Comparison of ENCODE assay signal across 8 cellular contexts in genomic region chr3:174439621-174440349, GRCh38.
DNase-seq lines count a peak whose midpoint lies in the region; ATAC-seq and TF ChIP-seq lines count a peak whose summit lies in the region.

No MANE protein-coding gene starts in this region.

- POLR2A ChIA-PET in MCF 10A (lab: Yijun Ruan, JAX) = interaction anchor here (0.6 to 2.6 kb wide), 10 partner anchors 8 to 1273 kb away, joined by 3 to 26 read pairs (median 4); no protein-coding TSS in a partner anchor

- no peak for TF ChIP-seq CTCF in MCF 10A (IDR thresholded peaks at IDR 0.05; ENCODE audit: unreplicated experiment)
- no peak for TF ChIP-seq CTCF in kidney epithelial cell (IDR thresholded peaks at IDR 0.05; ENCODE audit: insufficient read depth, low read length, poor library complexity, severe bottlenecking)

- H3K4me1 Mint-ChIP-seq in MCF 10A (ENCODE audit: insufficient read depth, unreplicated experiment) = peaks cover 10% of the 10 kb centered on the region
- H3K4me1 Mint-ChIP-seq in stimulated activated naive B cell treated with anti-CD40 and anti-IgM and Interleukin-4, amounts not matched to agents 10 μg/mL and 1 μg/mL and 100 μg/mL, for 72 hours = peaks cover 8 to 14% of the 10 kb centered on the region in 2 donors

- H3K36me3 ChIP-seq in kidney epithelial cell (ENCODE audit: control insufficient read depth, insufficient read depth, low read length) = no peaks in the 10 kb centered on the region

- no TSS peak for BruUV-seq in MCF 10A (replicated peaks; lab: Mats Ljungman, UMichigan)

- H3K27me3 Mint-ChIP-seq in MCF 10A (ENCODE audit: insufficient read depth, unreplicated experiment) = no peaks in the 10 kb centered on the region
- peaks cover 15 to 18% of the 10 kb centered on the region in 2 donors for H3K27me3 Mint-ChIP-seq in stimulated activated naive B cell treated with anti-CD40 and anti-IgM and Interleukin-4, amounts not matched to agents 10 μg/mL and 1 μg/mL and 100 μg/mL, for 72 hours

- no peak overlapping the region for H3K4me3 Mint-ChIP-seq in MCF 10A (ENCODE audit: unreplicated experiment)
- peak overlapping the region; percentile 6 to 57 for H3K4me3 Mint-ChIP-seq in stimulated activated naive B cell treated with anti-CD40 and anti-IgM and Interleukin-4, amounts not matched to agents 10 μg/mL and 1 μg/mL and 100 μg/mL, for 72 hours

- H3K4me3 ChIP-seq in kidney epithelial cell (ENCODE audit: low read depth, low read length) = peak overlapping the region; percentile 75

- intact Hi-C loops in MCF 10A (cut with micrococcal nuclease) = loop anchor here (2.0 to 5.0 kb wide), 2 partner anchors 511 to 708 kb away; no protein-coding TSS in a partner anchor

- no peaks in the 10 kb centered on the region for H3K9me3 Mint-ChIP-seq in MCF 10A (ENCODE audit: unreplicated experiment)
- H3K9me3 Mint-ChIP-seq in stimulated activated naive B cell treated with anti-CD40 and anti-IgM and Interleukin-4, amounts not matched to agents 10 μg/mL and 1 μg/mL and 100 μg/mL, for 72 hours = no peaks in the 10 kb centered on the region

- ATAC-seq in stimulated activated naive B cell treated with anti-CD40 and anti-IgM and Interleukin-4, amounts not matched to agents 10 μg/mL and 1 μg/mL and 100 μg/mL, for 72 hours (replicated peaks) = no peak

- no peaks in the 10 kb centered on the region for H3K36me3 Mint-ChIP-seq in MCF 10A (ENCODE audit: insufficient read depth, unreplicated experiment)
- no peaks in the 10 kb centered on the region for H3K36me3 Mint-ChIP-seq in stimulated activated naive B cell treated with anti-CD40 and anti-IgM and Interleukin-4, amounts not matched to agents 10 μg/mL and 1 μg/mL and 100 μg/mL, for 72 hours

- peak; percentile 44 for DNase-seq in GF-D8 (lab: John Stamatoyannopoulos, UW)
- peak; percentile 75 to 94 for DNase-seq in NCI-H446 (lab: John Stamatoyannopoulos, UW)
- DNase-seq in MCF 10A (ENCODE audit: unreplicated experiment) = peak; percentile 91
- peak; percentile 75 for DNase-seq in kidney epithelial cell (ENCODE audit: low read depth)
- no peak for DNase-seq in stimulated activated naive B cell treated with anti-CD40 and anti-IgM and Interleukin-4, amounts not matched to agents 10 μg/mL and 1 μg/mL and 100 μg/mL, for 72 hours
- DNase-seq in stimulated activated CD4-positive, alpha-beta T cell treated with anti-CD3 and anti-CD28 coated beads, Interleukin-2, amount 100 ng/mL, for 48 hours = no peak
- DNase-seq in stimulated activated naive CD4-positive, alpha-beta T cell (lab: John Stamatoyannopoulos, UW) = no peak
- DNase-seq in stimulated activated CD4-positive, alpha-beta T cell treated with anti-CD3 and anti-CD28 coated beads, Interleukin-12 subunit alpha, Interleukin-12 subunit beta, amount 100 ng/mL, for 4 hours = no peak

- H3K27me3 ChIP-seq in kidney epithelial cell (ENCODE audit: control insufficient read depth, insufficient read depth, low read length) = no peaks in the 10 kb centered on the region

- H3K27ac Mint-ChIP-seq in MCF 10A (ENCODE audit: low read depth, unreplicated experiment) = no peak overlapping the region
- H3K27ac Mint-ChIP-seq in stimulated activated naive B cell treated with anti-CD40 and anti-IgM and Interleukin-4, amounts not matched to agents 10 μg/mL and 1 μg/mL and 100 μg/mL, for 72 hours = no peak overlapping the region

- CTCF ChIA-PET in MCF 10A (lab: Yijun Ruan, JAX) = interaction anchor here (0.6 to 1.3 kb wide), 3 partner anchors 84 to 544 kb away, joined by 3 to 5 read pairs (median 4); no protein-coding TSS in a partner anchor

Comparison
In these comparisons a context has a peak if more than half of its experiments do, and no peak if none do; other contexts are left out.
1. DNase-seq: peak in GF-D8 (single experiment), NCI-H446 (2 of 2), MCF 10A (single experiment) and kidney epithelial cell (single experiment); none in stimulated activated naive B cell treated with anti-CD40 and anti-IgM and Interleukin-4, amounts not matched to agents 10 μg/mL and 1 μg/mL and 100 μg/mL, for 72 hours (single experiment), stimulated activated CD4-positive, alpha-beta T cell treated with anti-CD3 and anti-CD28 coated beads, Interleukin-2, amount 100 ng/mL, for 48 hours (0 of 2), stimulated activated naive CD4-positive, alpha-beta T cell (0 of 6) and stimulated activated CD4-positive, alpha-beta T cell treated with anti-CD3 and anti-CD28 coated beads, Interleukin-12 subunit alpha, Interleukin-12 subunit beta, amount 100 ng/mL, for 4 hours (single experiment).